ENCODE assay signal across 21 cellular contexts in genomic region chr9:16099901-16100300, GRCh38.
"Had no signal": no experiment of that assay in that cellular context is flagged by ENCODE, and none has a peak within 500 bp of the region (broad histone marks: within the 10 kb centered on the region; RNA-seq: fewer than 3 reads in every experiment).

No MANE protein-coding gene starts in this region.

- H3K27me3 ChIP-seq: breast epithelium, right atrium auricular region, upper lobe of right lung had no signal

- H3K9ac ChIP-seq: parathyroid adenoma had no signal

- H3K36me3 Mint-ChIP-seq: memory B cell had no signal

- H3K4me1 Mint-ChIP-seq: activated naive CD8-positive, alpha-beta T cell treated with anti-CD3 and anti-CD28 coated beads, Interleukin-2, amount 10 ng/mL, durations not matched to agents 7 days and 5 days; memory B cell had no signal

- H3K36me3 ChIP-seq: breast epithelium, left ventricle myocardium inferior, right atrium auricular region, upper lobe of right lung had no signal

- DNase-seq: activated CD4-positive, alpha-beta T cell treated with anti-CD3 and anti-CD28 coated beads, Interleukin-2, amount 50 U/mL, for 4 hours; activated naive CD4-positive, alpha-beta T cell; activated naive CD8-positive, alpha-beta T cell treated with anti-CD3 and anti-CD28 coated beads, Interleukin-2, amount 10 ng/mL, durations not matched to agents 7 days and 5 days; activated T-cell treated with anti-CD3 and anti-CD28 coated beads for 4 hours; dermis blood vessel endothelial cell; effector memory CD8-positive, alpha-beta T cell; stimulated activated CD4-positive, alpha-beta T cell treated with anti-CD3 and anti-CD28 coated beads, Interleukin-15, amount 100 ng/mL, for 24 hours; stimulated activated CD4-positive, alpha-beta T cell treated with anti-CD3 and anti-CD28 coated beads, Interleukin-4, amount 100 ng/mL, for 1 hour; stimulated activated naive CD8-positive, alpha-beta T cell treated with anti-CD3 and anti-CD28 coated beads, Interleukin-15, Interleukin-2, amounts not matched to agents 100 U/mL and 50 U/mL, for 24 hours; T-helper 1 cell; T1000; upper lobe of right lung had no signal

- H3K27me3 Mint-ChIP-seq: activated naive CD8-positive, alpha-beta T cell treated with anti-CD3 and anti-CD28 coated beads, Interleukin-2, amount 10 ng/mL, durations not matched to agents 7 days and 5 days; effector memory CD8-positive, alpha-beta T cell; memory B cell had no signal

- H3K9me3 ChIP-seq: left ventricle myocardium inferior, right atrium auricular region, upper lobe of right lung had no signal

- H3K27ac ChIP-seq: epithelial cell of prostate, parathyroid adenoma, skin epidermis, upper lobe of right lung had no signal

- ATAC-seq: activated CD4-positive, CD25-positive, alpha-beta regulatory T cell treated with anti-CD3 and anti-CD28 coated beads, Interleukin-2, amount 50 U/mL, for 24 hours; effector memory CD8-positive, alpha-beta T cell; natural killer cell treated with Interleukin-12 subunit alpha and Interleukin-12 subunit beta and Interleukin-15 and Interleukin-18, amount 100 ng/mL, for 72 hours; stimulated activated naive CD8-positive, alpha-beta T cell treated with anti-CD3 and anti-CD28 coated beads, Interleukin-15, Interleukin-2, amounts not matched to agents 100 U/mL and 50 U/mL, for 24 hours had no signal

- H2AFZ ChIP-seq: parathyroid adenoma had no signal

- H3K4me1 ChIP-seq: breast epithelium, parathyroid adenoma, right atrium auricular region had no signal

- H3K27ac Mint-ChIP-seq: activated naive CD8-positive, alpha-beta T cell treated with anti-CD3 and anti-CD28 coated beads, Interleukin-2, amount 10 ng/mL, durations not matched to agents 7 days and 5 days; effector memory CD8-positive, alpha-beta T cell; memory B cell; natural killer cell treated with Interleukin-12 subunit alpha and Interleukin-12 subunit beta and Interleukin-15 and Interleukin-18, amount 100 ng/mL, for 72 hours had no signal

- H3K4me3 Mint-ChIP-seq: activated naive CD8-positive, alpha-beta T cell treated with anti-CD3 and anti-CD28 coated beads, Interleukin-2, amount 10 ng/mL, durations not matched to agents 7 days and 5 days; effector memory CD8-positive, alpha-beta T cell; memory B cell; natural killer cell treated with Interleukin-12 subunit alpha and Interleukin-12 subunit beta and Interleukin-15 and Interleukin-18, amount 100 ng/mL, for 72 hours had no signal

- H3K4me3 ChIP-seq: breast epithelium, left ventricle myocardium inferior, right atrium auricular region, skin epidermis, upper lobe of right lung had no signal

- H3K79me2 ChIP-seq: parathyroid adenoma had no signal
